8 cellular contexts compared by ENCODE assay signal in genomic region chr1:202546796-202547195, GRCh38.
DNase-seq lines count a peak whose midpoint lies in the region; ATAC-seq and TF ChIP-seq lines count a peak whose summit lies in the region.
"Not testable (repeated sequence)": the region's sequence is repeated elsewhere in the genome, so short reads cannot be mapped to it uniquely, and the experiment has no call there.

No MANE protein-coding gene starts in this region.

- not testable (repeated sequence) for TF ChIP-seq CTCF in DND-41 (IDR thresholded peaks at IDR 0.05; ENCODE audit: borderline replicate concordance, extremely low read depth, low read length, poor library complexity, severe bottlenecking)

- not testable (repeated sequence) for H3K4me2 ChIP-seq in DND-41 (ENCODE audit: insufficient read depth, low read length)

- H3K4me3 ChIP-seq in DND-41 (ENCODE audit: low read depth in 1 of 2, low read length in 2 of 2); skeletal muscle tissue (ENCODE audit: low read length in 3 of 3): not testable (repeated sequence)

- DNase-seq in DND-41, Right ventricle myocardium superior: not testable (repeated sequence)
- peak; percentile 77 for DNase-seq in OCI-M1 (lab: John Stamatoyannopoulos, UW)

- not testable (repeated sequence) for H3K27me3 ChIP-seq in DND-41 (ENCODE audit: insufficient read depth, low read length, poor library complexity); skeletal muscle tissue (ENCODE audit: control insufficient read depth in 3 of 3, insufficient read depth in 3 of 3, low read length in 3 of 3)

- H3K9me3 ChIP-seq in DND-41 (ENCODE audit: insufficient read depth, low read length, severe bottlenecking); skeletal muscle tissue (ENCODE audit: control insufficient read depth in 3 of 3, low read length in 3 of 3): not testable (repeated sequence)

- H3K27ac ChIP-seq in DND-41 (ENCODE audit: low read length) = not testable (repeated sequence)
- H3K27ac ChIP-seq in skeletal muscle tissue (ENCODE audit: low read depth, low read length) = peak overlapping the region; percentile 60

- ATAC-seq in DND-41 (ENCODE audit: insufficient read depth, low read depth) (peak; percentile 45; the same call in 2 of the 3 replicates), GM19023 (IDR thresholded peaks at IDR 0.05; ENCODE audit: unreplicated experiment) (peak; percentile 72), GM21528 (IDR thresholded peaks at IDR 0.05; ENCODE audit: low FRiP score, unreplicated experiment) (peak; percentile 71), HG02884 (IDR thresholded peaks at IDR 0.05; ENCODE audit: unreplicated experiment) (peak; percentile 87), HG03342 (IDR thresholded peaks at IDR 0.05; ENCODE audit: unreplicated experiment) (peak; percentile 81), Right ventricle myocardium superior (ENCODE audit: poor library complexity) (peak; percentile 4)

- not testable (repeated sequence) for H3K9ac ChIP-seq in DND-41 (ENCODE audit: low read depth, low read length); skeletal muscle tissue (ENCODE audit: low read depth in 1 of 3, low read length in 3 of 3)

- not testable (repeated sequence) for H2AFZ ChIP-seq in DND-41 (ENCODE audit: low read depth, low read length)

- not testable (repeated sequence) for H4K20me1 ChIP-seq in DND-41 (ENCODE audit: insufficient read depth, low read length)

- H3K36me3 ChIP-seq in DND-41 (ENCODE audit: insufficient read depth, low read length); skeletal muscle tissue (ENCODE audit: control insufficient read depth in 3 of 3, insufficient read depth in 3 of 3, low read length in 3 of 3): not testable (repeated sequence)

- H3K79me2 ChIP-seq in DND-41 (ENCODE audit: insufficient read depth, low read length) = not testable (repeated sequence)

- not testable (repeated sequence) for H3K4me1 ChIP-seq in DND-41 (ENCODE audit: insufficient read depth, low read length)
- H3K4me1 ChIP-seq in skeletal muscle tissue (ENCODE audit: control insufficient read depth in 3 of 3, insufficient read depth in 3 of 3, low read length in 3 of 3) = peaks cover 32 to 36% (median 34%) of the 10 kb centered on the region in 3 donors

- intact Hi-C loops in Right ventricle myocardium superior (cut with DNase I) = not testable (repeated sequence)

Comparison
In these comparisons a context has a peak if more than half of its experiments do, and no peak if none do; other contexts are left out.
1. ATAC-seq: peak in every context shown above with its lines; median percentile 87 in HG02884; 81 in HG03342; 72 in GM19023; 71 in GM21528; 45 in DND-41; 4 in Right ventricle myocardium superior.